8 cellular contexts compared by ENCODE assay signal in genomic region chr14:24442240-24443052, GRCh38. TPM values are rescaled to one million over a fixed set of nuclear protein-coding genes. Genes with fewer than 3 reads are reported as not detected.
A peak's percentile ranks its signal among the peaks of the same experiment; 100 is the strongest.
DNase-seq lines count a peak whose midpoint lies in the region; ATAC-seq, FAIRE-seq and TF ChIP-seq lines count a peak whose summit lies in the region.

TSS of gene SDR39U1 (minus strand) at chr14:24442776. CDS start at chr14:24442769, 7 bp downstream.

- peak within 1 kb of the TSS; percentile 99 for H3K27ac ChIP-seq in angular gyrus (ENCODE audit: low read depth, low read length)
- peak within 1 kb of the TSS; percentile 99 for H3K27ac ChIP-seq in right atrium auricular region
- peak within 1 kb of the TSS; percentile 96 for H3K27ac ChIP-seq in psoas muscle

- H3K27me3 ChIP-seq in right atrium auricular region (no peaks in the 10 kb centered on the region), psoas muscle (ENCODE audit: insufficient read depth in 3 of 3, low read length in 2 of 3) (peaks cover 0 to 8% (median 0%) of the 10 kb centered on the region in 3 donors)

- H3K4me3 ChIP-seq in right atrium auricular region (peak within 1 kb of the TSS; percentile 71 to 78), psoas muscle (peak within 1 kb of the TSS; percentile 79)

- ATAC-seq in GM18498 (IDR thresholded peaks at IDR 0.05; ENCODE audit: unreplicated experiment) (peak; percentile 90), HG02938 (IDR thresholded peaks at IDR 0.05; ENCODE audit: unreplicated experiment) (peak; percentile 89), psoas muscle (peak; percentile 93 to 96 (median 94))

- H3K9me3 ChIP-seq in right atrium auricular region (no peaks in the 10 kb centered on the region), psoas muscle (no peaks in the 10 kb centered on the region)

- H3K36me3 ChIP-seq in right atrium auricular region (peaks cover 38% of the 10 kb centered on the region), psoas muscle (ENCODE audit: insufficient read depth in 1 of 2, low read depth in 1 of 2) (peaks cover 0 to 42% of the 10 kb centered on the region in 2 donors)

- intact Hi-C loops in psoas muscle (cut with DNase I), result no loop called here

- TF ChIP-seq CTCF in right atrium auricular region (IDR thresholded peaks at IDR 0.05) (no peak), psoas muscle (IDR thresholded peaks at IDR 0.05) (no peak)

- peak; percentile 61 for FAIRE-seq in urothelium cell line (lab: Jason Lieb, UNC)

- DNase-seq in NCI-H187 (lab: John Stamatoyannopoulos, UW) (peak; percentile 93 to 96), T-helper 2 cell (peak; percentile 82 to 99 (median 94)), right atrium auricular region (ENCODE audit: low spot score) (peak; percentile 99), psoas muscle (peak; percentile 96 to 99), urothelium cell line (ENCODE audit: low spot score) (peak; percentile 97)

- H3K4me1 ChIP-seq in right atrium auricular region, result peaks cover 0 to 35% of the 10 kb centered on the region in 2 donors
- peaks cover 23% of the 10 kb centered on the region for H3K4me1 ChIP-seq in psoas muscle

- 0 to 1% (median 1%) methylated on average over 52 of the region's 52 CpGs for WGBS in psoas muscle, 3 donors

RNA-seq across cellular contexts. Expression of gene SDR39U1, which starts in this region (rescaled TPM):
- total RNA-seq in right atrium auricular region (10 to 100 TPM; 49.2 to 55.1 TPM), psoas muscle (10 to 100 TPM; 55.7 to 75.2 (median 63.8) TPM)
- 100 to 1,000 TPM in 1 of 3 donors, 10 to 100 TPM in 2; 62.9 to 110 (median 63.6) TPM for polyA plus RNA-seq in psoas muscle

Comparison
In these comparisons a context has a peak if more than half of its experiments do, and no peak if none do; other contexts are left out.
1. Peak in every context shown above with its lines: DNase-seq, ATAC-seq, H3K4me3 ChIP-seq and H3K27ac ChIP-seq.